Comparison of ENCODE assay signal across 8 cellular contexts in genomic region chr10:3828404-3829192, GRCh38. TPM values are rescaled to one million over a fixed set of nuclear protein-coding genes. Genes with fewer than 3 reads are reported as not detected.
DNase-seq lines count a peak whose midpoint lies in the region; ATAC-seq, FAIRE-seq and TF ChIP-seq lines count a peak whose summit lies in the region.

No MANE protein-coding gene starts in this region.

- POLR2A ChIA-PET in activated naive CD8-positive, alpha-beta T cell treated with anti-CD3 and anti-CD28 coated beads, Interleukin-2, amount 10 ng/mL, durations not matched to agents 7 days and 5 days (lab: Charles Lee), result interaction anchor here (0.6 to 3.1 kb wide), 12 partner anchors 10 to 121 kb away, joined by 3 to 51 read pairs (median 6); partner anchors contain the start of gene KLF6

- H3K27me3 Mint-ChIP-seq in activated naive CD8-positive, alpha-beta T cell treated with anti-CD3 and anti-CD28 coated beads, Interleukin-2, amount 10 ng/mL, durations not matched to agents 7 days and 5 days, result no peaks in the 10 kb centered on the region

- TF ChIP-seq CTCF in spleen (IDR thresholded peaks at IDR 0.05 in 8 of 11, conservative IDR thresholded peaks at IDR 0.05 in 3 of 11) (no peak), BE2C (IDR thresholded peaks at IDR 0.05; ENCODE audit: low read depth, low read length) (no peak)

- H3K36me3 ChIP-seq in MG63 (no peaks in the 10 kb centered on the region), spleen (no peaks in the 10 kb centered on the region), BE2C (no peaks in the 10 kb centered on the region)

- peak; percentile 31 for DNase-seq in GM12892 (ENCODE audit: insufficient read length)
- peak; percentile 44 for DNase-seq in MG63
- no peak for DNase-seq in activated naive CD8-positive, alpha-beta T cell treated with anti-CD3 and anti-CD28 coated beads, Interleukin-2, amount 10 ng/mL, durations not matched to agents 7 days and 5 days
- DNase-seq in right cardiac atrium, result peak in 2 of 3 donors; percentile 42 to 77
- no peak for DNase-seq in spleen
- no peak for DNase-seq in BE2C

- TF ChIP-seq POLR2A in GM12892 (IDR thresholded peaks at IDR 0.05; ENCODE audit: low read depth, low read length), result no peak
- TF ChIP-seq POLR2A in spleen (IDR thresholded peaks at IDR 0.05), result no peak

- peaks cover 2% of the 10 kb centered on the region for H3K4me1 ChIP-seq in right cardiac atrium (ENCODE audit: control insufficient read depth, insufficient read depth, low read length)
- H3K4me1 ChIP-seq in spleen, result peaks cover 4 to 33% (median 16%) of the 10 kb centered on the region in 6 donors
- peaks cover 4% of the 10 kb centered on the region for H3K4me1 ChIP-seq in BE2C

- intact Hi-C loops in right cardiac atrium (cut with DNase I) (no loop called here), spleen (cut with DNase I; ENCODE audit: low total_unique reads) (no loop called here)

- H3K27ac ChIP-seq in right cardiac atrium (ENCODE audit: low read length), result peak overlapping the region; percentile 13
- H3K27ac ChIP-seq in spleen, result peak overlapping the region; percentile 36 to 82 (median 68)

- peaks cover 40% of the 10 kb centered on the region for H3K4me1 Mint-ChIP-seq in activated naive CD8-positive, alpha-beta T cell treated with anti-CD3 and anti-CD28 coated beads, Interleukin-2, amount 10 ng/mL, durations not matched to agents 7 days and 5 days

- H3K4me3 Mint-ChIP-seq in activated naive CD8-positive, alpha-beta T cell treated with anti-CD3 and anti-CD28 coated beads, Interleukin-2, amount 10 ng/mL, durations not matched to agents 7 days and 5 days, result peak overlapping the region; percentile 69

- peak; percentile 57 for ATAC-seq in activated naive CD8-positive, alpha-beta T cell treated with anti-CD3 and anti-CD28 coated beads, Interleukin-2, amount 10 ng/mL, durations not matched to agents 7 days and 5 days (ENCODE audit: low read depth)
- ATAC-seq in right cardiac atrium, result peak; percentile 48 to 50
- ATAC-seq in HG03457 (IDR thresholded peaks at IDR 0.05; ENCODE audit: unreplicated experiment), result no peak
- no peak for ATAC-seq in GM18511 (IDR thresholded peaks at IDR 0.05; ENCODE audit: unreplicated experiment)

- H3K27ac Mint-ChIP-seq in activated naive CD8-positive, alpha-beta T cell treated with anti-CD3 and anti-CD28 coated beads, Interleukin-2, amount 10 ng/mL, durations not matched to agents 7 days and 5 days, result peak overlapping the region; percentile 91

- H3K4me3 ChIP-seq in MG63 (peak overlapping the region; percentile 37), right cardiac atrium (ENCODE audit: low read length) (peak overlapping the region; percentile 64), spleen (peak overlapping the region in 7 of 8 donors; percentile 0 to 64 (median 26)), BE2C (ENCODE audit: low read depth, low read length) (no peak overlapping the region)

- no peak for FAIRE-seq in GM12892 (lab: Jason Lieb, UNC)

- no peaks in the 10 kb centered on the region for H3K9me3 Mint-ChIP-seq in activated naive CD8-positive, alpha-beta T cell treated with anti-CD3 and anti-CD28 coated beads, Interleukin-2, amount 10 ng/mL, durations not matched to agents 7 days and 5 days

- 4% methylated on average over 14 of the region's 14 CpGs for WGBS in right cardiac atrium
- WGBS in spleen, 5 donors, result 21 to 35% (median 24%) methylated on average over 14 of the region's 14 CpGs

- H3K9me3 ChIP-seq in MG63 (no peaks in the 10 kb centered on the region), right cardiac atrium (ENCODE audit: control insufficient read depth, low read length) (no peaks in the 10 kb centered on the region), spleen (no peaks in the 10 kb centered on the region), BE2C (no peaks in the 10 kb centered on the region)

- peaks cover 2% of the 10 kb centered on the region for H3K36me3 Mint-ChIP-seq in activated naive CD8-positive, alpha-beta T cell treated with anti-CD3 and anti-CD28 coated beads, Interleukin-2, amount 10 ng/mL, durations not matched to agents 7 days and 5 days

- H3K27me3 ChIP-seq in MG63 (no peaks in the 10 kb centered on the region), right cardiac atrium (ENCODE audit: control insufficient read depth, insufficient read depth) (no peaks in the 10 kb centered on the region), spleen (replicated peaks in 1 of 7) (no peaks in the 10 kb centered on the region), BE2C (no peaks in the 10 kb centered on the region)

RNA-seq across cellular contexts. Expression of gene KLF6, which starts 43.6 kb away (rescaled TPM):
- polyA plus RNA-seq in GM12892 (2012; ENCODE audit: missing spikeins), result 43.8 TPM
- 38.8 and 40.4 TPM in 2 replicates for total RNA-seq in MG63 (2014; rRNA removed; shearing (Covaris generic); ENCODE audit: low replicate concordance)
- total RNA-seq in activated naive CD8-positive, alpha-beta T cell treated with anti-CD3 and anti-CD28 coated beads, Interleukin-2, amount 10 ng/mL, durations not matched to agents 7 days and 5 days, result 100 to 1,000 TPM; 350 to 352 TPM
- 10 to 100 TPM; 35.7 to 46.1 (median 39.9) TPM for total RNA-seq in right cardiac atrium
- 27.2 TPM for polyA plus RNA-seq in right cardiac atrium
- 100 to 1,000 TPM in 5 of 7 donors, 10 to 100 TPM in 2; 65.0 to 211 (median 135) TPM for total RNA-seq in spleen
- 10 to 100 TPM; 18.8 to 26.6 (median 19.6) TPM for polyA plus RNA-seq in spleen
- 56.1 TPM for polyA plus RNA-seq in BE2C (2012; ENCODE audit: insufficient read depth, insufficient read length, low read depth)

Comparison
In these comparisons a context has a peak if more than half of its experiments do, and no peak if none do; other contexts are left out.
1. DNase-seq: peak in GM12892 (single experiment), MG63 (single experiment) and right cardiac atrium (2 of 3); none in activated naive CD8-positive, alpha-beta T cell treated with anti-CD3 and anti-CD28 coated beads, Interleukin-2, amount 10 ng/mL, durations not matched to agents 7 days and 5 days (single experiment), spleen (single experiment) and BE2C (single experiment).
2. ATAC-seq: peak in activated naive CD8-positive, alpha-beta T cell treated with anti-CD3 and anti-CD28 coated beads, Interleukin-2, amount 10 ng/mL, durations not matched to agents 7 days and 5 days (single experiment) and right cardiac atrium (2 of 2); none in HG03457 (single experiment) and GM18511 (single experiment).